Comparison of ENCODE assay signal across 21 cellular contexts in the genomic region with DNA sequence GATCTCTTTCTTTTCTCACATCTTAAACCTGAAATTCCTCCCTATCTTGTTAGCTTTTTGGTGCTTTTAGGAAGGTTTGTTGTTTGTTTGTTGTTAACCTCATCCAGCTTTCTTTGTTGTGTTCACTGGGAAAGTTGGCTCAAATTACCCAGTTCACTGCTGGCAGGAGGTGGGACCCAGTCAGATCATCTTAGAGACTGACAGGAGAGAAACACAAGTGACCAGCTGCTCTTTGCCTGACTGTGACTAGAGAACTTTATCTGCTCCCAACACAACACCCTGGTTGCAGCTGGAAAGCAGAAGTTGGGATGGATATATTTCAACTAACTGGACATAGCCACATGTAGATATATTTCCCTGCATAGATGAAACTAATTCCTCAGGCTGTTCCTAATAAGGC. TPM values are rescaled to one million over a fixed set of nuclear protein-coding genes. Genes with fewer than 3 reads are reported as not detected.
DNase-seq lines count a peak whose midpoint lies in the region; ATAC-seq and TF ChIP-seq lines count a peak whose summit lies in the region.
"Had no signal": no experiment of that assay in that cellular context is flagged by ENCODE, and none has a peak within 500 bp of the region (broad histone marks: within the 10 kb centered on the region; RNA-seq: fewer than 3 reads in every experiment).

No MANE protein-coding gene starts in this region.

- no peaks in the 10 kb centered on the region for H4K20me1 ChIP-seq in GM23338 (replicated peaks; ENCODE audit: insufficient read depth)

- intact Hi-C loops in stomach (cut with DNase I; ENCODE audit: low total_unique reads) = no loop called here
- intact Hi-C loops in adrenal gland (cut with DNase I) = no loop called here

- H2AFZ ChIP-seq in GM23338 = no peak overlapping the region

- H3K27me3 ChIP-seq in GM23338 (ENCODE audit: insufficient read depth) (no peaks in the 10 kb centered on the region), ectodermal cell (ENCODE audit: control insufficient read depth, insufficient read depth, low read length, poor library complexity, severe bottlenecking) (no peaks in the 10 kb centered on the region), stomach (peaks cover 0 to 4% (median 0%) of the 10 kb centered on the region in 3 donors), adrenal gland (no peaks in the 10 kb centered on the region)

- H3K9me3 Mint-ChIP-seq in GM23338 = peaks cover 6% of the 10 kb centered on the region
- H3K9me3 Mint-ChIP-seq: T-helper 1 cell treated with Interleukin-12 subunit alpha and Interleukin-12 subunit beta and Interleukin-4 antibody, amounts not matched to agents 30 μg/mL and 1 μg/mL, for 36 hours had no signal

- H3K9me3 ChIP-seq in ectodermal cell (ENCODE audit: control insufficient read depth, low read length) (peaks cover 5% of the 10 kb centered on the region), stomach (no peaks in the 10 kb centered on the region), adrenal gland (replicated peaks in 1 of 3) (no peaks in the 10 kb centered on the region)
- H3K9me3 ChIP-seq: HAP-1, SJSA1 had no signal

- peaks cover 1% of the 10 kb centered on the region for H3K27me3 Mint-ChIP-seq in GM23338 (ENCODE audit: insufficient read depth, low read depth, poor library complexity)

- TF ChIP-seq CTCF in GM23338 (conservative IDR thresholded peaks at IDR 0.05; ENCODE audit: low read depth in 2 of 2) = no peak
- TF ChIP-seq CTCF in stomach (IDR thresholded peaks at IDR 0.05) = no peak
- no peak for TF ChIP-seq CTCF in adrenal gland (IDR thresholded peaks at IDR 0.05)

- H3K4me3 Mint-ChIP-seq in GM23338 = no peak overlapping the region
- H3K4me3 Mint-ChIP-seq: CD8-positive, alpha-beta memory T cell; T-helper 1 cell treated with Interleukin-12 subunit alpha and Interleukin-12 subunit beta and Interleukin-4 antibody, amounts not matched to agents 30 μg/mL and 1 μg/mL, for 36 hours had no signal

- H3K36me3 Mint-ChIP-seq in GM23338 (ENCODE audit: low read depth) = peaks cover 7% of the 10 kb centered on the region; the same call in 2 of the 3 replicates
- H3K36me3 Mint-ChIP-seq: CD8-positive, alpha-beta memory T cell had no signal

- H3K4me3 ChIP-seq in GM23338 (no peak overlapping the region), ectodermal cell (ENCODE audit: insufficient read depth, low read depth, low read length) (no peak overlapping the region), stomach (no peak overlapping the region), adrenal gland (no peak overlapping the region)
- H3K4me3 ChIP-seq: HAP-1, SJSA1 had no signal

- H3K4me1 Mint-ChIP-seq in GM23338 = peaks cover 9% of the 10 kb centered on the region; the same call in 2 of the 3 replicates
- H3K4me1 Mint-ChIP-seq: CD8-positive, alpha-beta memory T cell had no signal

- H3K27ac ChIP-seq in GM23338 (ENCODE audit: low read depth) (no peak overlapping the region), ectodermal cell (ENCODE audit: insufficient read depth, low read depth, low read length, poor library complexity, severe bottlenecking) (peak overlapping the region; percentile 3), stomach (no peak overlapping the region), adrenal gland (no peak overlapping the region)
- H3K27ac ChIP-seq: HL-60, SJSA1 had no signal

- peaks cover 4% of the 10 kb centered on the region; the same call in 1 of the 2 replicates for H3K4me1 ChIP-seq in GM23338 (ENCODE audit: insufficient read depth)
- H3K4me1 ChIP-seq in ectodermal cell (ENCODE audit: control insufficient read depth, insufficient read depth, low read length) = peaks cover 13% of the 10 kb centered on the region
- no peaks in the 10 kb centered on the region for H3K4me1 ChIP-seq in stomach
- no peaks in the 10 kb centered on the region for H3K4me1 ChIP-seq in adrenal gland (replicated peaks in 1 of 2)
- H3K4me1 ChIP-seq: HAP-1, SJSA1 had no signal

- no peaks in the 10 kb centered on the region for H3F3A ChIP-seq in GM23338 (replicated peaks; ENCODE audit: low read depth)

- DNase-seq in ELF-1 (ENCODE audit: low read depth, low spot score) = peak; percentile 31
- DNase-seq in GM23338 (ENCODE audit: low spot score) = peak; percentile 28
- DNase-seq in OCI-M1 (lab: John Stamatoyannopoulos, UW) = peak; percentile 90
- DNase-seq in activated T-cell treated with anti-CD3 and anti-CD28 coated beads, Interleukin-2, amount 50 U/mL, for 1 hour = no peak
- no peak for DNase-seq in stomach
- no peak for DNase-seq in adrenal gland
- DNase-seq: ACHN; C1 segment of cervical spinal cord; CD8-positive, alpha-beta memory T cell; DMS79 treated with DMSO at 0.1 percent for 48 hours; NCI-H1417; NCI-H1930; NCI-H2227 treated with DMSO at 0.1 percent for 48 hours; NCI-H774 had no signal

- TF ChIP-seq POLR2A in stomach (IDR thresholded peaks at IDR 0.05) (no peak), adrenal gland (IDR thresholded peaks at IDR 0.05) (no peak)

- ATAC-seq in GM23338 = peak; percentile 64

- H3K9me2 ChIP-seq in GM23338 (ENCODE audit: insufficient read depth) = no peaks in the 10 kb centered on the region

- H3K36me3 ChIP-seq in GM23338 (ENCODE audit: insufficient read depth) (no peaks in the 10 kb centered on the region), ectodermal cell (ENCODE audit: control insufficient read depth, insufficient read depth, low read length) (no peaks in the 10 kb centered on the region), stomach (no peaks in the 10 kb centered on the region), adrenal gland (replicated peaks in 1 of 2) (no peaks in the 10 kb centered on the region)
- H3K36me3 ChIP-seq: HAP-1, SJSA1 had no signal

- no peak overlapping the region for H3K4me2 ChIP-seq in GM23338

- TF ChIP-seq EP300 in stomach (IDR thresholded peaks at IDR 0.05) = no peak

- H3K27ac Mint-ChIP-seq in GM23338 = no peak overlapping the region
- H3K27ac Mint-ChIP-seq: CD8-positive, alpha-beta memory T cell; T-helper 1 cell treated with Interleukin-12 subunit alpha and Interleukin-12 subunit beta and Interleukin-4 antibody, amounts not matched to agents 30 μg/mL and 1 μg/mL, for 36 hours had no signal

- H3K79me2 ChIP-seq in GM23338 (replicated peaks; ENCODE audit: insufficient read depth) = no peaks in the 10 kb centered on the region

TF ChIP-seq in GM23338, 12 proteins besides CTCF, POLR2A, EP300 and RAD21 (continues in another document):
- no peak for TF ChIP-seq CREB1 (CRISPR knock-in tag; IDR thresholded peaks at IDR 0.05; ENCODE audit: low read depth)
- TF ChIP-seq ZNF114 (CRISPR knock-in tag; IDR thresholded peaks at IDR 0.05) = no peak
- no peak for TF ChIP-seq EZH2 (IDR thresholded peaks at IDR 0.05; ENCODE audit: low read depth, unreplicated experiment)
- TF ChIP-seq EZH2phosphoT487 (IDR thresholded peaks at IDR 0.05; ENCODE audit: unreplicated experiment) = no peak
- TF ChIP-seq NANOG (IDR thresholded peaks at IDR 0.05; ENCODE audit: borderline replicate concordance) = no peak
- no peak for TF ChIP-seq REST (IDR thresholded peaks at IDR 0.05; ENCODE audit: unreplicated experiment)
- TF ChIP-seq ZNF331 (CRISPR knock-in tag; IDR thresholded peaks at IDR 0.05; ENCODE audit: low read depth) = no peak

RNA-seq across cellular contexts. Expression of gene MAPK4, which starts 10.0 kb away (rescaled TPM):
- total RNA-seq in GM23338 (2014; rRNA removed; shearing (Covaris generic)) = 4.4 and 8.5 TPM in 2 replicates
- 1.3 TPM in 2 replicates for polyA plus RNA-seq in GM23338 (2016; fragmentation: Nextera tagmentation; extraction: Ambion mirVana)
- polyA plus RNA-seq in ectodermal cell (2013, experiment 1 of 4) = 15.9 TPM
- polyA plus RNA-seq in ectodermal cell (2013, experiment 2 of 4) = 16.2 TPM
- 11.3 TPM for polyA plus RNA-seq in ectodermal cell (2013, experiment 3 of 4)
- 12.5 TPM for polyA plus RNA-seq in ectodermal cell (2013, experiment 4 of 4)
- 10 to 100 TPM in 3 of 5 donors, 1 to 10 TPM in 2; 3.1 to 86.0 (median 22.2) TPM for total RNA-seq in stomach
- polyA plus RNA-seq in stomach = 1 to 10 TPM in 1 of 3 donors, under 1 TPM in 2; 0.19 to 1.4 (median 0.46) TPM
- total RNA-seq in adrenal gland = 100 to 1,000 TPM in 1 of 8 donors, 10 to 100 TPM in 7; 18.0 to 231 (median 37.9) TPM
- polyA plus RNA-seq in adrenal gland = 100 to 1,000 TPM in 1 of 3 donors, 10 to 100 TPM in 2; 16.3 to 128 (median 21.0) TPM
- total RNA-seq: CD8-positive, alpha-beta memory T cell; HT1080; M059J; SJSA1 had no signal
- polyA plus RNA-seq: CD8-positive, alpha-beta memory T cell had no signal

Comparison
In these comparisons a context has a peak if more than half of its experiments do, and no peak if none do; other contexts are left out.
1. DNase-seq: peak in ELF-1 (single experiment), GM23338 (single experiment) and OCI-M1 (single experiment); none in activated T-cell treated with anti-CD3 and anti-CD28 coated beads, Interleukin-2, amount 50 U/mL, for 1 hour (single experiment), stomach (single experiment) and adrenal gland (0 of 7).